26 cellular contexts compared by ENCODE assay signal in the genomic region with DNA sequence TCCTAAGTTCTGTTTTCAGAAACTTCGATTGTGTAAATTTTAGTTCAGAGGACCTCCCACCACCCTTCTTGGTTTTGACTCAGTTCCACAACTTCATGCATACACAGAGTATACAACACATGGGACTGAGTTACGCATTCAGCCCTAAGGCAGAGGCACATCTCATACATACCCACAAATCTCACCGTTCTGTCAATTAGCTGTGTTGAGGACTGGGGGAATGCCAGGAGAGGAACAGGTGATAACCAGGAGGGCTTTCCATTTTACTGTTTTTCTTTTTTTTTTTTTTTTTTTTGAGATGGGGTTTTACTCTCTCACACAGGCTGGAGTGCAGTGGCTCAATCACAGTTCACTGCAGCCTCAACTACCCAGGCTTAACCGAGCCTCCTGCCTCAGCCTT.
DNase-seq lines count a peak whose midpoint lies in the region; ATAC-seq, FAIRE-seq and TF ChIP-seq lines count a peak whose summit lies in the region.
"Had no signal": no experiment of that assay in that cellular context is flagged by ENCODE, and none has a peak within 500 bp of the region (broad histone marks: within the 10 kb centered on the region; RNA-seq: fewer than 3 reads in every experiment).

No MANE protein-coding gene starts in this region.

- intact Hi-C loops in GM12878 (cut with micrococcal nuclease; ENCODE audit: unreplicated experiment) = no loop called here

- peaks cover 7% of the 10 kb centered on the region for H3K4me1 ChIP-seq in GM23338 (ENCODE audit: insufficient read depth)
- no peaks in the 10 kb centered on the region for H3K4me1 ChIP-seq in GM12878 (ENCODE audit: control insufficient read depth, insufficient read depth, low read length)
- no peaks in the 10 kb centered on the region for H3K4me1 ChIP-seq in HAP-1

- no peak for TF ChIP-seq POLR2A in GM12878 (IDR thresholded peaks at IDR 0.05; ENCODE audit: low read depth, low read length)

- TF ChIP-seq RAD21 in GM12878 (IDR thresholded peaks at IDR 0.05; ENCODE audit: insufficient read depth, low read depth, low read length) = no peak

- DNase-seq in GM23338 (ENCODE audit: low spot score) (no peak), GM12878 (ENCODE audit: low read depth, low spot score) (no peak), neural crest cell (ENCODE audit: low read depth, low spot score) (no peak), mesothelial cell of epicardium (ENCODE audit: low spot score in 2 of 2, unreplicated experiment in 2 of 2) (no peak), HAP-1 (ENCODE audit: low spot score in 2 of 2) (no peak)
- DNase-seq in stimulated activated CD4-positive, alpha-beta T cell treated with anti-CD3 and anti-CD28 coated beads, Interleukin-4, amount 100 ng/mL, for 24 hours = no peak
- DNase-seq: C1 segment of cervical spinal cord; Caco-2; CD8-positive, alpha-beta T cell; DMS79; EL; GDM1; H7; MM.1S; NCI-H2029; NCI-H524 treated with DMSO at 0.1 percent for 48 hours; NCI-H82; PC-9 had no signal

- TF ChIP-seq CTCF in GM23338 (conservative IDR thresholded peaks at IDR 0.05; ENCODE audit: low read depth in 2 of 2) = no peak
- TF ChIP-seq CTCF in GM12878 (IDR thresholded peaks at IDR 0.05 in 2 of 3, conservative IDR thresholded peaks at IDR 0.05 in 1 of 3; ENCODE audit: control insufficient read depth in 2 of 3, extremely low read depth in 1 of 3, insufficient read depth in 1 of 3, low read depth in 3 of 3, low read length in 3 of 3) = no peak
- no peak for TF ChIP-seq CTCF in neural crest cell (conservative IDR thresholded peaks at IDR 0.05)
- no peak for TF ChIP-seq CTCF in mesothelial cell of epicardium (IDR thresholded peaks at IDR 0.05; ENCODE audit: unreplicated experiment)

- SMC1A ChIA-PET in GM12878 (lab: Charles Lee; ENCODE audit: uncharacterized antibody, unreplicated experiment) = interaction anchor here (1.5 to 2.6 kb wide), 2 partner anchors 11 to 34 kb away, joined by 5 to 8 read pairs; no protein-coding TSS in a partner anchor

- H3K79me2 ChIP-seq in GM23338 (replicated peaks; ENCODE audit: insufficient read depth) (0 out of 2 replicates have a peak, but pooled peaks cover 9% of the 10 kb centered on the region), GM12878 (ENCODE audit: control insufficient read depth, insufficient read depth, low read length) (no peaks in the 10 kb centered on the region)

- peak overlapping the region; percentile 36; the same call in 1 of the 2 replicates for H3K27ac Mint-ChIP-seq in GM23338
- peak overlapping the region; percentile 40 for H3K27ac Mint-ChIP-seq in neural crest cell (ENCODE audit: unreplicated experiment)
- no peak overlapping the region for H3K27ac Mint-ChIP-seq in mesothelial cell of epicardium
- H3K27ac Mint-ChIP-seq: CD8-positive, alpha-beta T cell; IgD-negative memory B cell had no signal

- H3K4me1 Mint-ChIP-seq in GM23338 (peaks cover 38% of the 10 kb centered on the region), neural crest cell (peaks cover 56% of the 10 kb centered on the region), mesothelial cell of epicardium (peaks cover 30% of the 10 kb centered on the region)

- H3K36me3 ChIP-seq in GM23338 (ENCODE audit: insufficient read depth) (no peaks in the 10 kb centered on the region), GM12878 (ENCODE audit: control insufficient read depth in 2 of 2, insufficient read depth in 2 of 2, low read length in 1 of 2) (no peaks in the 10 kb centered on the region), HAP-1 (replicated peaks) (no peaks in the 10 kb centered on the region)
- H3K36me3 ChIP-seq: SJCRH30 had no signal

- H3F3A ChIP-seq in GM23338 (replicated peaks; ENCODE audit: low read depth) = no peaks in the 10 kb centered on the region

- no peaks in the 10 kb centered on the region for H4K20me1 ChIP-seq in GM23338 (replicated peaks; ENCODE audit: insufficient read depth)
- no peaks in the 10 kb centered on the region for H4K20me1 ChIP-seq in GM12878 (ENCODE audit: control insufficient read depth, insufficient read depth)

- POLR2A ChIA-PET in GM12878 (lab: Charles Lee) = no interaction called here

- H3K27me3 ChIP-seq in GM23338 (ENCODE audit: insufficient read depth) (no peaks in the 10 kb centered on the region), GM12878 (replicated peaks in 1 of 2; ENCODE audit: control insufficient read depth in 2 of 2, insufficient read depth in 2 of 2, low read length in 1 of 2) (no peaks in the 10 kb centered on the region), HAP-1 (ENCODE audit: low read depth) (no peaks in the 10 kb centered on the region)
- H3K27me3 ChIP-seq: SJCRH30 had no signal

- H3K4me3 Mint-ChIP-seq in GM23338 (no peak overlapping the region), neural crest cell (no peak overlapping the region), mesothelial cell of epicardium (no peak overlapping the region)
- H3K4me3 Mint-ChIP-seq: CD8-positive, alpha-beta T cell; IgD-negative memory B cell had no signal

- TF ChIP-seq EP300 in GM12878 (IDR thresholded peaks at IDR 0.05; ENCODE audit: borderline replicate concordance in 1 of 2, control insufficient read depth in 1 of 2, low read depth in 2 of 2, low read length in 2 of 2) = no peak

- RAD21 ChIA-PET in GM12878 (lab: Charles Lee; ENCODE audit: unreplicated experiment) = interaction anchor here (0.7 to 2.2 kb wide), 6 partner anchors 9 to 131 kb away, joined by 3 to 9 read pairs (median 4); no protein-coding TSS in a partner anchor

- H3K9me3 Mint-ChIP-seq in GM23338 = no peaks in the 10 kb centered on the region
- no peaks in the 10 kb centered on the region for H3K9me3 Mint-ChIP-seq in neural crest cell
- no peaks in the 10 kb centered on the region for H3K9me3 Mint-ChIP-seq in mesothelial cell of epicardium
- H3K9me3 Mint-ChIP-seq: CD8-positive, alpha-beta T cell; IgD-negative memory B cell had no signal

- peak; percentile 86 for ATAC-seq in GM18868 (IDR thresholded peaks at IDR 0.05; ENCODE audit: unreplicated experiment)
- ATAC-seq in GM23338 = no peak
- peak; percentile 77 for ATAC-seq in GM12878
- ATAC-seq: A549; CD8-positive, alpha-beta T cell; Right ventricle myocardium inferior; SK-N-SH treated with all-trans-retinoic acid at 6 μM for 48 hours had no signal

- H3K9ac ChIP-seq in GM12878 (ENCODE audit: control insufficient read depth, insufficient read depth, low read length) = no peak overlapping the region
- H3K9ac ChIP-seq: KMS-11 had no signal

- peaks cover 3% of the 10 kb centered on the region; the same call in 1 of the 2 replicates for H3K9me2 ChIP-seq in GM23338 (ENCODE audit: insufficient read depth)

- no peaks in the 10 kb centered on the region for H3K9me3 ChIP-seq in GM12878 (replicated peaks; ENCODE audit: control insufficient read depth, insufficient read depth, low read length)
- H3K9me3 ChIP-seq in HAP-1 = no peaks in the 10 kb centered on the region
- H3K9me3 ChIP-seq: A549, Caco-2, SJCRH30 had no signal

- in situ Hi-C loops in GM12878 (cut with MboI) = no loop called here
- in situ Hi-C loops in HAP-1 (cut with MboI; ENCODE audit: low sequenced_read_pairs) = no loop called here

- no peak for FAIRE-seq in GM12878 (lab: Jason Lieb, UNC)
- FAIRE-seq: A549, GM12891 had no signal

- H3K27me3 Mint-ChIP-seq in GM23338 (ENCODE audit: insufficient read depth, low read depth, poor library complexity) (peaks cover 1% of the 10 kb centered on the region), neural crest cell (ENCODE audit: low read depth) (no peaks in the 10 kb centered on the region), mesothelial cell of epicardium (ENCODE audit: low read depth) (no peaks in the 10 kb centered on the region)
- H3K27me3 Mint-ChIP-seq: IgD-negative memory B cell had no signal

- no peak overlapping the region for H3K4me3 ChIP-seq in GM23338
- no peak overlapping the region for H3K4me3 ChIP-seq in GM12878
- H3K4me3 ChIP-seq in HAP-1 = no peak overlapping the region
- H3K4me3 ChIP-seq: A549, PC-9, SJCRH30 had no signal

- BruUV-seq in GM12878 (replicated peaks; lab: Mats Ljungman, UMichigan) = no TSS peak

- H3K36me3 Mint-ChIP-seq in GM23338 (ENCODE audit: low read depth) = peaks cover 5% of the 10 kb centered on the region; the same call in 1 of the 3 replicates
- H3K36me3 Mint-ChIP-seq in neural crest cell (ENCODE audit: low read depth) = peaks cover 5% of the 10 kb centered on the region
- H3K36me3 Mint-ChIP-seq in mesothelial cell of epicardium = no peaks in the 10 kb centered on the region

- WGBS in GM12878 (ENCODE audit: insufficient coverage, insufficient replicate concordance, low lambda C conversion rate, missing lambda C conversion rate) = 63% methylated on average over 4 of the region's 4 CpGs

- H3K4me2 ChIP-seq in GM23338 = no peak overlapping the region
- H3K4me2 ChIP-seq in GM12878 (ENCODE audit: control insufficient read depth, insufficient read depth) = no peak overlapping the region
- H3K4me2 ChIP-seq: A549, KMS-11, PC-9 had no signal

- CTCF ChIA-PET in GM12878 (lab: Yijun Ruan, JAX) = interaction anchor here (1.6 kb wide), 1 partner anchor 41 kb away, joined by 3 read pairs; no protein-coding TSS in a partner anchor

- no peak overlapping the region for H2AFZ ChIP-seq in GM23338
- no peak overlapping the region for H2AFZ ChIP-seq in GM12878 (ENCODE audit: control insufficient read depth, low read depth, low read length)
- H2AFZ ChIP-seq: PC-9 had no signal

- H3K27ac ChIP-seq in GM23338 (ENCODE audit: low read depth) = no peak overlapping the region
- no peak overlapping the region for H3K27ac ChIP-seq in GM12878 (ENCODE audit: control insufficient read depth, insufficient read depth)
- H3K27ac ChIP-seq: A549, KMS-11, PC-9, SJCRH30 had no signal

TF ChIP-seq in GM23338, 12 proteins besides CTCF, POLR2A, EP300 and RAD21 (continues in another document):
- TF ChIP-seq, protein P1, sequence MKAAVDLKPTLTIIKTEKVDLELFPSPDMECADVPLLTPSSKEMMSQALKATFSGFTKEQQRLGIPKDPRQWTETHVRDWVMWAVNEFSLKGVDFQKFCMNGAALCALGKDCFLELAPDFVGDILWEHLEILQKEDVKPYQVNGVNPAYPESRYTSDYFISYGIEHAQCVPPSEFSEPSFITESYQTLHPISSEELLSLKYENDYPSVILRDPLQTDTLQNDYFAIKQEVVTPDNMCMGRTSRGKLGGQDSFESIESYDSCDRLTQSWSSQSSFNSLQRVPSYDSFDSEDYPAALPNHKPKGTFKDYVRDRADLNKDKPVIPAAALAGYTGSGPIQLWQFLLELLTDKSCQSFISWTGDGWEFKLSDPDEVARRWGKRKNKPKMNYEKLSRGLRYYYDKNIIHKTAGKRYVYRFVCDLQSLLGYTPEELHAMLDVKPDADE (IDR thresholded peaks at IDR 0.05) = no peak
- TF ChIP-seq CREB1 (CRISPR knock-in tag; IDR thresholded peaks at IDR 0.05; ENCODE audit: low read depth) = no peak

TF ChIP-seq in GM12878, 131 proteins besides CTCF, POLR2A, EP300 and RAD21 (continues in another document):
- no peak for TF ChIP-seq RBBP5 (conservative IDR thresholded peaks at IDR 0.05)
